In genomic region chr4:47519239-47519883, GRCh38 we compare ENCODE assay signal across 10 cellular contexts. TPM values are rescaled to one million over a fixed set of nuclear protein-coding genes. Genes with fewer than 3 reads are reported as not detected.
DNase-seq lines count a peak whose midpoint lies in the region; ATAC-seq and TF ChIP-seq lines count a peak whose summit lies in the region.
"Had no signal": no experiment of that assay in that cellular context is flagged by ENCODE, and none has a peak within 500 bp of the region (broad histone marks: within the 10 kb centered on the region; RNA-seq: fewer than 3 reads in every experiment).

No MANE protein-coding gene starts in this region.

- DNase-seq in Kasumi-1 (lab: John Stamatoyannopoulos, UW) (peak; percentile 12 to 38), myocyte (ENCODE audit: low read depth) (peak; percentile 43), Right ventricle myocardium inferior (ENCODE audit: missing footprints) (no peak), sigmoid colon (no peak), OCI-M2 (lab: John Stamatoyannopoulos, UW; ENCODE audit: unreplicated experiment) (no peak), left cardiac atrium (no peak)
- DNase-seq: activated T-cell treated with anti-CD3 and anti-CD28 coated beads, Interleukin-2, amount 50 U/mL, for 48 hours had no signal

- ATAC-seq in GM18870 (IDR thresholded peaks at IDR 0.05; ENCODE audit: unreplicated experiment) (peak; percentile 100), HG02642 (IDR thresholded peaks at IDR 0.05; ENCODE audit: poor library complexity, unreplicated experiment) (peak; percentile 100), Right ventricle myocardium inferior (no peak), left cardiac atrium (no peak)

- no peak overlapping the region for H3K27ac ChIP-seq in sigmoid colon
- H3K27ac ChIP-seq: thoracic aorta had no signal

- 57 to 82% methylated on average over 3 of the region's 3 CpGs for WGBS in sigmoid colon, 2 donors

- peaks cover 0 to 34% (median 2%) of the 10 kb centered on the region in 4 donors for H3K36me3 ChIP-seq in sigmoid colon

- intact Hi-C loops in Right ventricle myocardium inferior (cut with DNase I) = no loop called here
- intact Hi-C loops in sigmoid colon (cut with DNase I) = no loop called here
- intact Hi-C loops in left cardiac atrium (cut with DNase I) = no loop called here

- no peaks in the 10 kb centered on the region for H3K4me1 ChIP-seq in sigmoid colon

- no peak for TF ChIP-seq EP300 in sigmoid colon (IDR thresholded peaks at IDR 0.05)

- no peak overlapping the region for H3K4me3 ChIP-seq in sigmoid colon
- H3K4me3 ChIP-seq: thoracic aorta had no signal

- no peak for TF ChIP-seq POLR2A in sigmoid colon (IDR thresholded peaks at IDR 0.05)

- no peaks in the 10 kb centered on the region for H3K27me3 ChIP-seq in sigmoid colon

- no peak for TF ChIP-seq CTCF in sigmoid colon (IDR thresholded peaks at IDR 0.05)

- no peaks in the 10 kb centered on the region for H3K9me3 ChIP-seq in sigmoid colon
- H3K9me3 ChIP-seq: thoracic aorta had no signal

RNA-seq across cellular contexts. Expression of gene ATP10D, which starts 34.3 kb away (rescaled TPM):
- 24.5 and 35.9 TPM in 2 replicates for total RNA-seq in myocyte
- 39.9 TPM for polyA plus RNA-seq in myocyte (2012)
- 8.0 TPM for total RNA-seq in Right ventricle myocardium inferior
- 10 to 100 TPM; 16.8 to 21.0 (median 18.7) TPM for total RNA-seq in sigmoid colon
- 1 to 10 TPM in 2 of 3 donors, under 1 TPM in 1; 0.60 to 4.5 (median 1.2) TPM for polyA plus RNA-seq in sigmoid colon
- total RNA-seq in left cardiac atrium = 10 to 100 TPM; 11.3 to 14.1 TPM

RNA-seq across cellular contexts. Expression of gene COMMD8, which starts 55.9 kb away (rescaled TPM):
- total RNA-seq in myocyte (27.1 and 28.7 TPM in 2 replicates), Right ventricle myocardium inferior (17.2 TPM), sigmoid colon (10 to 100 TPM; 10.8 to 21.4 (median 17.5) TPM), left cardiac atrium (10 to 100 TPM; 14.2 to 15.3 TPM)
- 13.6 TPM for polyA plus RNA-seq in myocyte (2012)
- polyA plus RNA-seq in sigmoid colon = 10 to 100 TPM; 21.9 to 41.4 (median 35.4) TPM

Comparison
In these comparisons a context has a peak if more than half of its experiments do, and no peak if none do; other contexts are left out.
1. ATAC-seq: peak in GM18870 (single experiment) and HG02642 (single experiment); none in Right ventricle myocardium inferior (single experiment) and left cardiac atrium (0 of 2).
2. DNase-seq: peak in Kasumi-1 (2 of 2) and myocyte (single experiment); none in Right ventricle myocardium inferior (single experiment), sigmoid colon (single experiment), OCI-M2 (single experiment) and left cardiac atrium (single experiment).